Comparison of ENCODE assay signal across 13 cellular contexts in the genomic region with DNA sequence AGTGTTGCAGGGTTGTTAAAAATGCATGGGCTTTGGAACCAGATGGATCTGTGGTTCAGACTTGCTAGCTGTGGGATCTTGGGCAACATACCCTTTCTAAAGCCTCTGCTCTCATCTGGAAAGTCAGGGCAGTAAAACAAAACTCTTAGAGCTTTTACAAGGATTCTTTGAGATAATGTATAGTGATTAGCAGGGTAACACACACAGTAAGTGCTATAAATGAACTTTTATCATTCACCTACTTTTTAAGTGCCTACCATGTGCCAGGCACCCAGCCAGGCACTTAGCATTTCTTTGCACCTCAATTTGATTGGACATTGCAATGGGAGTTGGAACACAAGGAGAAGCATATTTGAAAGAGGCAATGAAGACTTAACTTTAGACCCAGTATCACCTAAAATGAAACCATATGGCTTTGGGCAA.
DNase-seq lines count a peak whose midpoint lies in the region; ATAC-seq, FAIRE-seq and TF ChIP-seq lines count a peak whose summit lies in the region.
"Had no signal": no experiment of that assay in that cellular context is flagged by ENCODE, and none has a peak within 500 bp of the region (broad histone marks: within the 10 kb centered on the region; RNA-seq: fewer than 3 reads in every experiment).

No MANE protein-coding gene starts in this region.

- H3K27ac ChIP-seq in GM23248 (peak overlapping the region; percentile 98), colonic mucosa (peak overlapping the region; percentile 26), left lung (peak overlapping the region; percentile 30 to 79), small intestine (ENCODE audit: low read depth in 1 of 2, low read length in 1 of 2) (peak overlapping the region; percentile 8 to 76), gastrocnemius medialis (peak overlapping the region in 1 of 4 donors; percentile 6)

- H3K9me2 ChIP-seq in GM23248 (ENCODE audit: insufficient read depth) = no peaks in the 10 kb centered on the region

- H2AFZ ChIP-seq in GM23248 = no peak overlapping the region

- no peaks in the 10 kb centered on the region for H3K79me2 ChIP-seq in GM23248 (ENCODE audit: insufficient read depth)

- H3K9ac ChIP-seq in GM23248 (peak overlapping the region; percentile 85), colonic mucosa (ENCODE audit: low read depth in 2 of 2, low read length in 2 of 2) (no peak overlapping the region)

- no peaks in the 10 kb centered on the region for H3K9me3 ChIP-seq in GM23248 (ENCODE audit: low read depth)
- H3K9me3 ChIP-seq in colonic mucosa = no peaks in the 10 kb centered on the region
- H3K9me3 ChIP-seq in left lung = no peaks in the 10 kb centered on the region
- no peaks in the 10 kb centered on the region for H3K9me3 ChIP-seq in small intestine (ENCODE audit: control insufficient read depth, low read depth)
- no peaks in the 10 kb centered on the region for H3K9me3 ChIP-seq in gastrocnemius medialis

- intact Hi-C loops in colonic mucosa (cut with DNase I) (no loop called here), left lung (cut with DNase I) (no loop called here), gastrocnemius medialis (cut with DNase I; ENCODE audit: low total_unique reads) (no loop called here)

- peak overlapping the region; percentile 75 for H3K4me2 ChIP-seq in GM23248 (ENCODE audit: unreplicated experiment)

- no peak for FAIRE-seq in small intestine (lab: Jason Lieb, UNC)
- FAIRE-seq: GM12891 had no signal

- H4K20me1 ChIP-seq in GM23248 (ENCODE audit: insufficient read depth) = no peaks in the 10 kb centered on the region

- H3F3A ChIP-seq in GM23248 (ENCODE audit: insufficient read depth) = peaks cover 38% of the 10 kb centered on the region

- DNase-seq in GM23248 (no peak), colonic mucosa (no peak), left lung (peak in 1 of 2 donors; percentile 51), small intestine (no peak), SK-N-DZ (ENCODE audit: low spot score) (no peak), gastrocnemius medialis (no peak)
- DNase-seq in stimulated activated naive CD4-positive, alpha-beta T cell treated with Interleukin-2 at 50 U/mL for 16 hours (lab: John Stamatoyannopoulos, UW) = no peak
- DNase-seq: DMS79 treated with DMSO at 0.1 percent for 48 hours, Karpas-422, NCI-H2107, T-helper 17 cell had no signal

- no peaks in the 10 kb centered on the region for H3K27me3 ChIP-seq in GM23248 (replicated peaks; ENCODE audit: insufficient read depth)
- no peaks in the 10 kb centered on the region for H3K27me3 ChIP-seq in colonic mucosa
- no peaks in the 10 kb centered on the region for H3K27me3 ChIP-seq in left lung
- no peaks in the 10 kb centered on the region for H3K27me3 ChIP-seq in small intestine (ENCODE audit: control insufficient read depth in 2 of 2, insufficient read depth in 2 of 2, low read length in 2 of 2)
- no peaks in the 10 kb centered on the region for H3K27me3 ChIP-seq in gastrocnemius medialis

- in situ Hi-C loops in GM23248 (cut with MboI) (no loop called here), gastrocnemius medialis (cut with MboI; ENCODE audit: low sequenced_read_pairs in 4 of 4) (no loop called here)

- TF ChIP-seq POLR2A in gastrocnemius medialis (IDR thresholded peaks at IDR 0.05) = no peak

- H3K36me3 ChIP-seq in GM23248 (ENCODE audit: low read depth) (no peaks in the 10 kb centered on the region), colonic mucosa (no peaks in the 10 kb centered on the region), left lung (no peaks in the 10 kb centered on the region), small intestine (ENCODE audit: control insufficient read depth in 2 of 2, insufficient read depth in 2 of 2, low read length in 2 of 2) (no peaks in the 10 kb centered on the region), gastrocnemius medialis (no peaks in the 10 kb centered on the region)

- TF ChIP-seq CTCF in colonic mucosa (IDR thresholded peaks at IDR 0.05) (no peak), left lung (IDR thresholded peaks at IDR 0.05) (no peak), gastrocnemius medialis (IDR thresholded peaks at IDR 0.05 in 4 of 5, conservative IDR thresholded peaks at IDR 0.05 in 1 of 5) (no peak)

- H3K4me1 ChIP-seq in GM23248 (ENCODE audit: insufficient read depth) (peaks cover 54% of the 10 kb centered on the region), colonic mucosa (no peaks in the 10 kb centered on the region), left lung (peaks cover 0 to 11% of the 10 kb centered on the region in 2 donors), small intestine (ENCODE audit: control insufficient read depth in 2 of 2, insufficient read depth in 1 of 2, low read depth in 1 of 2, low read length in 1 of 2) (no peaks in the 10 kb centered on the region), gastrocnemius medialis (no peaks in the 10 kb centered on the region)

- H3K4me3 ChIP-seq in GM23248 (peak overlapping the region; percentile 36), colonic mucosa (no peak overlapping the region), left lung (no peak overlapping the region), small intestine (ENCODE audit: low read depth in 1 of 2, low read length in 2 of 2) (no peak overlapping the region), gastrocnemius medialis (no peak overlapping the region)

- ATAC-seq in left lung = peak; percentile 42
- no peak for ATAC-seq in GM21825 (IDR thresholded peaks at IDR 0.05; ENCODE audit: unreplicated experiment)
- no peak for ATAC-seq in gastrocnemius medialis
- ATAC-seq: T-helper 17 cell had no signal
